In genomic region chr4:67524140-67524539, GRCh38 we compare ENCODE assay signal across 8 cellular contexts. TPM values are rescaled to one million over a fixed set of nuclear protein-coding genes. Genes with fewer than 3 reads are reported as not detected.
"Had no signal": no experiment of that assay in that cellular context is flagged by ENCODE, and none has a peak within 500 bp of the region (broad histone marks: within the 10 kb centered on the region; RNA-seq: fewer than 3 reads in every experiment).

No MANE protein-coding gene starts in this region.

RNA-seq across cellular contexts. Expression of gene STAP1, which starts 34.4 kb away (rescaled TPM):
- total RNA-seq: dermis microvascular lymphatic vessel endothelial cell, endothelial cell of umbilical vein, kidney epithelial cell, left lobe of liver, mesenteric fat pad, ovary, thyroid gland had no signal
- polyA plus RNA-seq: aorta, endothelial cell of umbilical vein had no signal
